22 cellular contexts compared by ENCODE assay signal in genomic region chr16:81473066-81473488, GRCh38. TPM values are rescaled to one million over a fixed set of nuclear protein-coding genes. Genes with fewer than 3 reads are reported as not detected.
DNase-seq lines count a peak whose midpoint lies in the region; ATAC-seq, FAIRE-seq and TF ChIP-seq lines count a peak whose summit lies in the region.
"Had no signal": no experiment of that assay in that cellular context is flagged by ENCODE, and none has a peak within 500 bp of the region (broad histone marks: within the 10 kb centered on the region; RNA-seq: fewer than 3 reads in every experiment).

No MANE protein-coding gene starts in this region.

- no peaks in the 10 kb centered on the region for H3K27me3 Mint-ChIP-seq in activated T-cell treated with anti-CD3 and anti-CD28 coated beads, Interleukin-2, amount 50 U/mL, for 24 hours
- H3K27me3 Mint-ChIP-seq in brain, result no peaks in the 10 kb centered on the region
- H3K27me3 Mint-ChIP-seq: activated CD4-positive, alpha-beta memory T cell treated with anti-CD3 and anti-CD28 coated beads, Interleukin-2, amount 10 ng/mL, durations not matched to agents 7 days and 5 days had no signal

- no peaks in the 10 kb centered on the region for H3K27me3 ChIP-seq in HepG2 (ENCODE audit: control insufficient read depth in 1 of 2, insufficient read depth in 2 of 2, low read length in 2 of 2)
- no peaks in the 10 kb centered on the region for H3K27me3 ChIP-seq in tibial nerve
- H3K27me3 ChIP-seq: breast epithelium had no signal

- H3K4me3 Mint-ChIP-seq in activated T-cell treated with anti-CD3 and anti-CD28 coated beads, Interleukin-2, amount 50 U/mL, for 24 hours, result no peak overlapping the region
- no peak overlapping the region for H3K4me3 Mint-ChIP-seq in brain
- H3K4me3 Mint-ChIP-seq: activated CD4-positive, alpha-beta memory T cell treated with anti-CD3 and anti-CD28 coated beads, Interleukin-2, amount 10 ng/mL, durations not matched to agents 7 days and 5 days had no signal

- H2AFZ ChIP-seq in HepG2 (ENCODE audit: low read length), result no peak overlapping the region

- peaks cover 72% of the 10 kb centered on the region for H3K4me1 ChIP-seq in HepG2 (ENCODE audit: insufficient read depth, low read length)
- peaks cover 0 to 73% (median 47%) of the 10 kb centered on the region in 4 donors for H3K4me1 ChIP-seq in tibial nerve

- intact Hi-C loops in HepG2 (cut with micrococcal nuclease; ENCODE audit: unreplicated experiment), result no loop called here

- 93% methylated on average over 14 of the region's 14 CpGs for WGBS in HepG2 (ENCODE audit: low lambda C conversion rate)
- 3 to 25% methylated on average over 7 to 14 of the region's 14 CpGs for WGBS in tibial nerve, 2 donors

- peaks cover 78% of the 10 kb centered on the region for H3K4me1 Mint-ChIP-seq in activated T-cell treated with anti-CD3 and anti-CD28 coated beads, Interleukin-2, amount 50 U/mL, for 24 hours (ENCODE audit: low read depth)
- peaks cover 60% of the 10 kb centered on the region for H3K4me1 Mint-ChIP-seq in brain

- H3K4me2 ChIP-seq in HepG2 (ENCODE audit: low read depth, low read length), result no peak overlapping the region

- TF ChIP-seq RAD21 in HepG2 (CRISPR knock-in tag; IDR thresholded peaks at IDR 0.05), result no peak

- in situ Hi-C loops in HepG2 (cut with HindIII; ENCODE audit: extremely low pct_ligation_motif_present, low pct_unique_long_range_greater_than_20kb), result no loop called here

- H3K9ac ChIP-seq in HepG2 (ENCODE audit: insufficient read depth, low read depth, low read length), result no peak overlapping the region

- TF ChIP-seq EP300 in HepG2 (IDR thresholded peaks at IDR 0.05; ENCODE audit: low read depth in 2 of 2, low read length in 2 of 2), result no peak
- no peak for TF ChIP-seq EP300 in HepG2 (CRISPR knock-in tag; IDR thresholded peaks at IDR 0.05; ENCODE audit: borderline replicate concordance)
- no peak for TF ChIP-seq EP300 in tibial nerve (IDR thresholded peaks at IDR 0.05)

- no peaks in the 10 kb centered on the region for H3K9me3 ChIP-seq in HepG2 (ENCODE audit: low read length)
- no peaks in the 10 kb centered on the region for H3K9me3 ChIP-seq in tibial nerve
- H3K9me3 ChIP-seq: breast epithelium had no signal

- H3K79me2 ChIP-seq in HepG2 (ENCODE audit: insufficient read depth, low read length), result peaks cover 98% of the 10 kb centered on the region

- no peak overlapping the region for H3K4me3 ChIP-seq in HepG2 (replicated peaks in 1 of 3; ENCODE audit: insufficient read depth in 1 of 3, low read depth in 2 of 3, low read length in 3 of 3)
- no peak overlapping the region for H3K4me3 ChIP-seq in tibial nerve
- H3K4me3 ChIP-seq: breast epithelium had no signal

- H3K27ac ChIP-seq in HepG2 (ENCODE audit: extremely low read length, insufficient read depth, low read length) (no peak overlapping the region), tibial nerve (peak overlapping the region in 3 of 4 donors; percentile 6 to 67 (median 21))
- H3K27ac ChIP-seq: 22Rv1, HL-60 had no signal

- CTCF ChIA-PET in HepG2 (lab: Yijun Ruan, JAX; ENCODE audit: low intra/inter-chr PET ratio, low total read pairs), result no interaction called here

- H4K20me1 ChIP-seq in HepG2 (ENCODE audit: insufficient read depth, low read length), result peaks cover 86% of the 10 kb centered on the region

- peaks cover 16% of the 10 kb centered on the region for H3K36me3 Mint-ChIP-seq in activated T-cell treated with anti-CD3 and anti-CD28 coated beads, Interleukin-2, amount 50 U/mL, for 24 hours (ENCODE audit: low read depth)
- H3K36me3 Mint-ChIP-seq in brain, result peaks cover 53% of the 10 kb centered on the region

- no TSS peak for BruUV-seq in HepG2 (replicated peaks; lab: Mats Ljungman, UMichigan)

- peak overlapping the region; percentile 35 for H3K27ac Mint-ChIP-seq in activated T-cell treated with anti-CD3 and anti-CD28 coated beads, Interleukin-2, amount 50 U/mL, for 24 hours
- peak overlapping the region in 3 of 5 experiments; percentile 8 to 78 (median 65) for H3K27ac Mint-ChIP-seq in brain
- H3K27ac Mint-ChIP-seq: activated CD4-positive, alpha-beta memory T cell treated with anti-CD3 and anti-CD28 coated beads, Interleukin-2, amount 10 ng/mL, durations not matched to agents 7 days and 5 days had no signal

- no peaks in the 10 kb centered on the region for H3K9me3 Mint-ChIP-seq in activated T-cell treated with anti-CD3 and anti-CD28 coated beads, Interleukin-2, amount 50 U/mL, for 24 hours
- peaks cover 0 to 5% (median 0%) of the 10 kb centered on the region in 5 experiments for H3K9me3 Mint-ChIP-seq in brain

- TF ChIP-seq CTCF in brain (conservative IDR thresholded peaks at IDR 0.05), result no peak
- no peak for TF ChIP-seq CTCF in HepG2 (CRISPR knock-in tag; IDR thresholded peaks at IDR 0.05)
- TF ChIP-seq CTCF in tibial nerve (IDR thresholded peaks at IDR 0.05), result no peak

- peaks cover 20 to 61% of the 10 kb centered on the region in 2 experiments; a peak in 4 of 5 replicates for H3K36me3 ChIP-seq in HepG2 (replicated peaks in 1 of 2; ENCODE audit: control insufficient read depth in 1 of 2, insufficient read depth in 2 of 2, low read length in 2 of 2)
- H3K36me3 ChIP-seq in tibial nerve, result no peaks in the 10 kb centered on the region
- H3K36me3 ChIP-seq: breast epithelium had no signal

- POLR2A ChIA-PET in HepG2 (lab: Yijun Ruan, JAX), result interaction anchor here (0.9 to 2.3 kb wide), 3 partner anchors 9 to 21 kb away, joined by 3 to 10 read pairs (median 7); no protein-coding TSS in a partner anchor

- no peak for DNase-seq in activated T-cell treated with anti-CD3 and anti-CD28 coated beads, Interleukin-2, amount 50 U/mL, for 24 hours
- no peak for DNase-seq in activated T-cell treated with anti-CD3 and anti-CD28 coated beads, Interleukin-2, amount 50 U/mL, for 1 hour
- no peak for DNase-seq in HepG2 (ENCODE audit: low spot score)
- no peak for DNase-seq in tibial nerve (ENCODE audit: low spot score in 2 of 2)
- no peak for DNase-seq in GM03348 (ENCODE audit: low spot score)
- DNase-seq in NCI-H1694 treated with DMSO at 0.1 percent for 48 hours (lab: John Stamatoyannopoulos, UW), result no peak
- DNase-seq in C1 segment of cervical spinal cord (lab: John Stamatoyannopoulos, UW), result no peak
- DNase-seq: activated CD4-positive, alpha-beta memory T cell treated with anti-CD3 and anti-CD28 coated beads, Interleukin-2, amount 10 ng/mL, durations not matched to agents 7 days and 5 days; activated effector memory CD4-positive, alpha-beta T cell treated with Interleukin-2 at 50 U/mL for 16 hours; COR-L47; HCEC 1CT; NCI-H1436 treated with DMSO at 0.1 percent for 48 hours; NCI-H446 treated with DMSO at 0.1 percent for 48 hours; stimulated activated CD4-positive, alpha-beta T cell treated with anti-CD3 and anti-CD28 coated beads, Interleukin-2, amount 100 ng/mL, for 24 hours; stimulated activated CD8-positive, alpha-beta memory T cell treated with anti-CD3 and anti-CD28 coated beads, Interleukin-4, amount 100 ng/mL, for 48 hours; trophoblast cell had no signal

- peak; percentile 26 for ATAC-seq in HepG2
- ATAC-seq: SK-N-SH treated with all-trans-retinoic acid at 6 μM for 48 hours had no signal

- FAIRE-seq in HepG2 (lab: Jason Lieb, UNC), result no peak
- FAIRE-seq: G401.6 had no signal

- TF ChIP-seq POLR2A in HepG2 (IDR thresholded peaks at IDR 0.05; ENCODE audit: insufficient read depth in 1 of 2, low read depth in 2 of 2, low read length in 2 of 2), result no peak
- no peak for TF ChIP-seq POLR2A in tibial nerve (IDR thresholded peaks at IDR 0.05)

TF ChIP-seq in HepG2, 621 proteins besides CTCF, POLR2A, EP300 and RAD21 (continues in another document):
- TF ChIP-seq ZFP91 (CRISPR knock-in tag; IDR thresholded peaks at IDR 0.05; ENCODE audit: borderline replicate concordance) (0 out of 2 replicates have a peak, but pooled peaks have one; percentile 37), ZNF17 (CRISPR knock-in tag; IDR thresholded peaks at IDR 0.05) (no peak), ZNF703 (CRISPR knock-in tag; IDR thresholded peaks at IDR 0.05; ENCODE audit: borderline replicate concordance) (no peak), XBP1 (CRISPR knock-in tag; IDR thresholded peaks at IDR 0.05) (no peak)

RNA-seq across cellular contexts. Expression of gene CMIP, which starts 28.5 kb away (rescaled TPM):
- polyA plus RNA-seq in brain (ENCODE audit: insufficient read depth, low read depth, low replicate concordance), result 409 TPM
- total RNA-seq in HepG2 (2016; rRNA removed; fragmentation: Illumina TruSeq; extraction: Trizol), result 10.9 and 21.7 TPM in 2 replicates
- total RNA-seq in HepG2 (2016; cell fraction: cytosol; rRNA removed; fragmentation: Illumina TruSeq; extraction: Trizol; ENCODE audit: low read depth), result 3.5 and 4.6 TPM in 2 replicates
- 11.5 and 15.7 TPM in 2 replicates for total RNA-seq in HepG2 (2016; cell fraction: insoluble cytoplasmic fraction; rRNA removed; fragmentation: Illumina TruSeq; extraction: Trizol)
- total RNA-seq in HepG2 (2016; cell fraction: membrane; rRNA removed; fragmentation: Illumina TruSeq; extraction: Trizol), result 13.0 and 15.9 TPM in 2 replicates
- total RNA-seq in HepG2 (2016; cell fraction: nucleus; rRNA removed; fragmentation: Illumina TruSeq; extraction: Trizol), result 23.3 and 29.3 TPM in 2 replicates
- polyA plus RNA-seq in HepG2 (2011; rRNA removed), result 18.1 and 22.0 TPM in 2 replicates
- 17.3 and 20.7 TPM in 2 replicates for polyA plus RNA-seq in HepG2 (2011; cell fraction: cytosol; rRNA removed)
- polyA plus RNA-seq in HepG2 (2011; cell fraction: nucleus; rRNA removed), result 77.4 and 83.2 TPM in 2 replicates
- 74.4 and 83.5 TPM in 2 replicates for polyA plus RNA-seq in HepG2 (2012)
- polyA plus RNA-seq in HepG2 (2016; cell fraction: cytosol; fragmentation: Illumina TruSeq; extraction: Trizol; ENCODE audit: low read depth), result 3.4 and 3.8 TPM in 2 replicates
- 29.7 and 48.6 TPM in 2 replicates for polyA plus RNA-seq in HepG2 (2016; cell fraction: insoluble cytoplasmic fraction; fragmentation: Illumina TruSeq; extraction: Trizol; ENCODE audit: low read depth)
- 14.8 and 16.9 TPM in 2 replicates for polyA plus RNA-seq in HepG2 (2016; cell fraction: membrane; fragmentation: Illumina TruSeq; extraction: Trizol; ENCODE audit: low read depth)
- polyA plus RNA-seq in HepG2 (2016; cell fraction: nucleus; fragmentation: Illumina TruSeq; extraction: Trizol; ENCODE audit: insufficient read depth, low read depth), result 51.1 and 51.2 TPM in 2 replicates
- 16.6 and 71.5 TPM in 2 replicates for polyA minus RNA-seq in HepG2 (2011; rRNA and poly(A)+ RNA removed; ENCODE audit: low replicate concordance)
- 60.8 and 68.8 TPM in 2 replicates for polyA minus RNA-seq in HepG2 (2011; cell fraction: cytosol; rRNA and poly(A)+ RNA removed)
- polyA minus RNA-seq in HepG2 (2011; cell fraction: nucleus; rRNA and poly(A)+ RNA removed), result 61.9 and 63.1 TPM in 2 replicates
- total RNA-seq in tibial nerve, result 10 to 100 TPM; 28.2 to 48.8 (median 31.8) TPM
